Comparison of ENCODE assay signal across 2 cellular contexts in the genomic region with DNA sequence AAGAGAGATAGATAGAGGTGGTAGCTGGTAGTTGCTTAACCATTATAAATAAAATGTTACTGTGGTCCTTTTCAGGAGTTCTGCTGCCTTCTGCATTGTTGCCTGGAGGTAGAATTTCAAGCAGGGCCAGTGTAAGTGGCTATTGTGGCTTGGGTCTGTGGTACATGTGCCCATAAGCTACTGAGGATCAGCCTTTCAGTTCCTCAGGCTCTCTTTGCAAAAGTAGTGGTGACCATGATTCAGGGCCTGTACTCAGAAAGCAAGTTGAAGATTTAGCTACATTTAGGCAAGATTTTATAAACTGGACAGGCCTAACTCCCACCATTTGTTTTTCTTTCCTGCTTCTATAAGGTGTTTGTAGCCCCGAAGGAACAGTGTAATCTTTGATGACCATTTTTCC.
TF ChIP-seq lines count a peak whose summit lies in the region.

No MANE protein-coding gene starts in this region.

TF ChIP-seq in A549, 52 proteins besides CTCF, POLR2A, EP300 and RAD21 (continued from another document):
- TF ChIP-seq HEYL (CRISPR knock-in tag; IDR thresholded peaks at IDR 0.05) (no peak), HDAC2 (IDR thresholded peaks at IDR 0.05) (no peak), NFE2L2 (conservative IDR thresholded peaks at IDR 0.05; ENCODE audit: low read length) (no peak), POLR2AphosphoS2 (conservative IDR thresholded peaks at IDR 0.05; ENCODE audit: low read length) (no peak)
- TF ChIP-seq, protein P1, sequence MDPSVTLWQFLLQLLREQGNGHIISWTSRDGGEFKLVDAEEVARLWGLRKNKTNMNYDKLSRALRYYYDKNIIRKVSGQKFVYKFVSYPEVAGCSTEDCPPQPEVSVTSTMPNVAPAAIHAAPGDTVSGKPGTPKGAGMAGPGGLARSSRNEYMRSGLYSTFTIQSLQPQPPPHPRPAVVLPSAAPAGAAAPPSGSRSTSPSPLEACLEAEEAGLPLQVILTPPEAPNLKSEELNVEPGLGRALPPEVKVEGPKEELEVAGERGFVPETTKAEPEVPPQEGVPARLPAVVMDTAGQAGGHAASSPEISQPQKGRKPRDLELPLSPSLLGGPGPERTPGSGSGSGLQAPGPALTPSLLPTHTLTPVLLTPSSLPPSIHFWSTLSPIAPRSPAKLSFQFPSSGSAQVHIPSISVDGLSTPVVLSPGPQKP (IDR thresholded peaks at IDR 0.05; ENCODE audit: low read depth, low read length) = no peak
- TF ChIP-seq, protein P2, sequence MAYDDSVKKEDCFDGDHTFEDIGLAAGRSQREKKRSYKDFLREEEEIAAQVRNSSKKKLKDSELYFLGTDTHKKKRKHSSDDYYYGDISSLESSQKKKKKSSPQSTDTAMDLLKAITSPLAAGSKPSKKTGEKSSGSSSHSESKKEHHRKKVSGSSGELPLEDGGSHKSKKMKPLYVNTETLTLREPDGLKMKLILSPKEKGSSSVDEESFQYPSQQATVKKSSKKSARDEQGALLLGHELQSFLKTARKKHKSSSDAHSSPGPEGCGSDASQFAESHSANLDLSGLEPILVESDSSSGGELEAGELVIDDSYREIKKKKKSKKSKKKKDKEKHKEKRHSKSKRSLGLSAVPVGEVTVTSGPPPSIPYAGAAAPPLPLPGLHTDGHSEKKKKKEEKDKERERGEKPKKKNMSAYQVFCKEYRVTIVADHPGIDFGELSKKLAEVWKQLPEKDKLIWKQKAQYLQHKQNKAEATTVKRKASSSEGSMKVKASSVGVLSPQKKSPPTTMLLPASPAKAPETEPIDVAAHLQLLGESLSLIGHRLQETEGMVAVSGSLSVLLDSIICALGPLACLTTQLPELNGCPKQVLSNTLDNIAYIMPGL (CRISPR knock-in tag; IDR thresholded peaks at IDR 0.05; ENCODE audit: borderline replicate concordance) = no peak
TF ChIP-seq in A549: peak in this region for 0.

TF ChIP-seq in IMR-90, 13 proteins besides CTCF, POLR2A, EP300 and RAD21 (continued from another document):
- TF ChIP-seq, protein P1 (IDR thresholded peaks at IDR 0.05; ENCODE audit: borderline replicate concordance, low read depth, low read length) = no peak
- TF ChIP-seq, protein P3, sequence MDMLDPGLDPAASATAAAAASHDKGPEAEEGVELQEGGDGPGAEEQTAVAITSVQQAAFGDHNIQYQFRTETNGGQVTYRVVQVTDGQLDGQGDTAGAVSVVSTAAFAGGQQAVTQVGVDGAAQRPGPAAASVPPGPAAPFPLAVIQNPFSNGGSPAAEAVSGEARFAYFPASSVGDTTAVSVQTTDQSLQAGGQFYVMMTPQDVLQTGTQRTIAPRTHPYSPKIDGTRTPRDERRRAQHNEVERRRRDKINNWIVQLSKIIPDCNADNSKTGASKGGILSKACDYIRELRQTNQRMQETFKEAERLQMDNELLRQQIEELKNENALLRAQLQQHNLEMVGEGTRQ (IDR thresholded peaks at IDR 0.05; ENCODE audit: low read depth, low read length) = no peak
- no peak for TF ChIP-seq MXI1 (IDR thresholded peaks at IDR 0.05; ENCODE audit: borderline replicate concordance, low read depth, low read length)
- no peak for TF ChIP-seq RFX5 (IDR thresholded peaks at IDR 0.05; ENCODE audit: low read depth, low read length)
- TF ChIP-seq MAFK (IDR thresholded peaks at IDR 0.05; ENCODE audit: low read depth, low read length) = no peak
- TF ChIP-seq SMC3 (IDR thresholded peaks at IDR 0.05; ENCODE audit: low read depth, low read length) = no peak
- no peak for TF ChIP-seq FOS (IDR thresholded peaks at IDR 0.05; ENCODE audit: low read depth, low read length)
- TF ChIP-seq MAZ (IDR thresholded peaks at IDR 0.05; ENCODE audit: borderline replicate concordance, low read depth, low read length) = no peak
- TF ChIP-seq NFE2L2 (IDR thresholded peaks at IDR 0.05; ENCODE audit: low read depth, low read length) = no peak
- no peak for TF ChIP-seq CHD1 (IDR thresholded peaks at IDR 0.05; ENCODE audit: low read depth, low read length)
- no peak for TF ChIP-seq CEBPB (IDR thresholded peaks at IDR 0.05; ENCODE audit: low read depth, low read length)
- no peak for TF ChIP-seq RCOR1 (IDR thresholded peaks at IDR 0.05; ENCODE audit: insufficient replicate concordance, low read length)
